In genomic region chr20:50834599-50835005, GRCh38 we compare ENCODE assay signal across 19 cellular contexts. TPM values are rescaled to one million over a fixed set of nuclear protein-coding genes. Genes with fewer than 3 reads are reported as not detected.
DNase-seq lines count a peak whose midpoint lies in the region; ATAC-seq and TF ChIP-seq lines count a peak whose summit lies in the region.
"Had no signal": no experiment of that assay in that cellular context is flagged by ENCODE, and none has a peak within 500 bp of the region (broad histone marks: within the 10 kb centered on the region; RNA-seq: fewer than 3 reads in every experiment).

No MANE protein-coding gene starts in this region.

- H3F3A ChIP-seq in SK-N-SH (replicated peaks; ENCODE audit: insufficient read depth) = no peaks in the 10 kb centered on the region

- H3K4me3 ChIP-seq in breast epithelium (no peak overlapping the region), SK-N-SH (ENCODE audit: low read depth in 2 of 2, low read length in 1 of 2) (no peak overlapping the region), fibroblast of mammary gland (ENCODE audit: control insufficient read depth, low read depth, low read length) (peak overlapping the region; percentile 25), dorsolateral prefrontal cortex (no peak overlapping the region)
- H3K4me3 ChIP-seq: A549, left ventricle myocardium inferior, suprapubic skin had no signal

- no peak for TF ChIP-seq EP300 in SK-N-SH (IDR thresholded peaks at IDR 0.05; ENCODE audit: borderline replicate concordance in 1 of 2, low read depth in 1 of 2, low read length in 1 of 2)

- no peaks in the 10 kb centered on the region for H4K20me1 ChIP-seq in SK-N-SH (ENCODE audit: insufficient read depth)

- WGBS in SK-N-SH (ENCODE audit: low lambda C conversion rate) = 66% methylated on average over 5 of the region's 5 CpGs

- H2AFZ ChIP-seq in SK-N-SH (ENCODE audit: low read depth) = no peak overlapping the region

- H3K36me3 Mint-ChIP-seq in MCF 10A (ENCODE audit: insufficient read depth, unreplicated experiment) = peaks cover 5% of the 10 kb centered on the region

- no peak for TF ChIP-seq POLR2A in breast epithelium (IDR thresholded peaks at IDR 0.05)

- BruUV-seq in MCF 10A (replicated peaks; lab: Mats Ljungman, UMichigan) = no TSS peak

- H3K4me1 ChIP-seq in breast epithelium = no peaks in the 10 kb centered on the region
- H3K4me1 ChIP-seq in SK-N-SH (ENCODE audit: control insufficient read depth in 1 of 2, insufficient read depth in 2 of 2, low read depth in 1 of 2, low read length in 1 of 2) = peaks cover 0 to 2% of the 10 kb centered on the region in 2 experiments; a peak in 1 of 4 replicates
- H3K4me1 ChIP-seq: A549 had no signal

- TF ChIP-seq RAD21 in SK-N-SH (IDR thresholded peaks at IDR 0.05; ENCODE audit: low read length) = no peak

- H3K4me1 Mint-ChIP-seq in MCF 10A (ENCODE audit: insufficient read depth, unreplicated experiment) = peaks cover 28% of the 10 kb centered on the region

- H3K4me3 Mint-ChIP-seq in MCF 10A (ENCODE audit: unreplicated experiment) = no peak overlapping the region

- DNase-seq in MCF 10A (ENCODE audit: unreplicated experiment) (peak; percentile 64), breast epithelium (ENCODE audit: low spot score in 2 of 2) (no peak), SK-N-SH (no peak), fibroblast of mammary gland (ENCODE audit: low read depth) (peak; percentile 98), dorsolateral prefrontal cortex (no peak), germinal center (ENCODE audit: low spot score) (no peak)
- DNase-seq: activated CD4-positive, alpha-beta T cell treated with anti-CD3 and anti-CD28 coated beads for 4 hours; erythroblast; left ventricle myocardium inferior; naive B cell; NCI-H1092 treated with DMSO at 0.1 percent for 48 hours; NCI-H2171; Right ventricle myocardium superior; T-helper 9 cell had no signal

- ATAC-seq in HG03378 (IDR thresholded peaks at IDR 0.05; ENCODE audit: unreplicated experiment) (no peak), HG03520 (IDR thresholded peaks at IDR 0.05; ENCODE audit: unreplicated experiment) (no peak)
- ATAC-seq: A549; activated naive CD4-positive, alpha-beta T cell treated with anti-CD3 and anti-CD28 coated beads, Interleukin-2, amount 50 U/mL, for 72 hours had no signal

- H3K9me3 Mint-ChIP-seq in MCF 10A (ENCODE audit: unreplicated experiment) = no peaks in the 10 kb centered on the region
- H3K9me3 Mint-ChIP-seq: activated naive CD4-positive, alpha-beta T cell treated with anti-CD3 and anti-CD28 coated beads, Interleukin-2, amount 50 U/mL, for 72 hours; naive B cell had no signal

- H3K9ac ChIP-seq in SK-N-SH = no peak overlapping the region

- no peak overlapping the region for H3K4me2 ChIP-seq in SK-N-SH
- H3K4me2 ChIP-seq: A549 had no signal

- H3K27me3 ChIP-seq in breast epithelium (no peaks in the 10 kb centered on the region), SK-N-SH (ENCODE audit: insufficient read depth) (no peaks in the 10 kb centered on the region), dorsolateral prefrontal cortex (no peaks in the 10 kb centered on the region)
- H3K27me3 ChIP-seq: suprapubic skin had no signal

- POLR2A ChIA-PET in MCF 10A (lab: Yijun Ruan, JAX) = interaction anchor here (0.6 to 2.3 kb wide), 4 partner anchors 9 to 56 kb away, joined by 3 to 7 read pairs (median 5); no protein-coding TSS in a partner anchor
- POLR2A ChIA-PET in SK-N-SH (lab: Yijun Ruan, JAX) = interaction anchor here (0.7 kb wide), 1 partner anchor 13 kb away, joined by 4 read pairs; no protein-coding TSS in a partner anchor

- H3K27me3 Mint-ChIP-seq in MCF 10A (ENCODE audit: insufficient read depth, unreplicated experiment) = no peaks in the 10 kb centered on the region
- H3K27me3 Mint-ChIP-seq: naive B cell had no signal

- TF ChIP-seq CTCF in MCF 10A (IDR thresholded peaks at IDR 0.05; ENCODE audit: unreplicated experiment) (no peak), breast epithelium (IDR thresholded peaks at IDR 0.05) (no peak), SK-N-SH (IDR thresholded peaks at IDR 0.05) (no peak), fibroblast of mammary gland (conservative IDR thresholded peaks at IDR 0.05; ENCODE audit: control insufficient read depth, insufficient read depth, low read depth, low read length) (no peak), dorsolateral prefrontal cortex (IDR thresholded peaks at IDR 0.05 in 54 of 56, conservative IDR thresholded peaks at IDR 0.05 in 2 of 56; ENCODE audit: low read depth in 1 of 56, partially characterized antibody in 56 of 56) (no peak)

- H3K27ac ChIP-seq in breast epithelium = no peak overlapping the region
- peak overlapping the region in 1 of 2 experiments; percentile 67; a peak in 2 of 4 replicates for H3K27ac ChIP-seq in SK-N-SH (ENCODE audit: low read depth in 2 of 2, low read length in 1 of 2)
- H3K27ac ChIP-seq in dorsolateral prefrontal cortex = no peak overlapping the region
- H3K27ac ChIP-seq: A549, left ventricle myocardium inferior, suprapubic skin had no signal

- H3K79me2 ChIP-seq in SK-N-SH (ENCODE audit: insufficient read depth) = no peaks in the 10 kb centered on the region

- H3K27ac Mint-ChIP-seq in MCF 10A (ENCODE audit: low read depth, unreplicated experiment) = no peak overlapping the region
- H3K27ac Mint-ChIP-seq: activated naive CD4-positive, alpha-beta T cell treated with anti-CD3 and anti-CD28 coated beads, Interleukin-2, amount 50 U/mL, for 72 hours had no signal

- no peaks in the 10 kb centered on the region for H3K9me3 ChIP-seq in breast epithelium
- no peaks in the 10 kb centered on the region for H3K9me3 ChIP-seq in SK-N-SH
- H3K9me3 ChIP-seq: A549, left ventricle myocardium inferior, suprapubic skin had no signal

- H3K36me3 ChIP-seq in breast epithelium (no peaks in the 10 kb centered on the region), SK-N-SH (replicated peaks in 1 of 2; ENCODE audit: control insufficient read depth in 1 of 2, insufficient read depth in 2 of 2, low read length in 1 of 2) (peaks cover 0 to 3% of the 10 kb centered on the region in 2 experiments)
- H3K36me3 ChIP-seq: left ventricle myocardium inferior, suprapubic skin had no signal

- no peaks in the 10 kb centered on the region for H3K9me2 ChIP-seq in SK-N-SH

- CTCF ChIA-PET in MCF 10A (lab: Yijun Ruan, JAX) (interaction anchor here (0.7 to 0.8 kb wide), 4 partner anchors 11 to 681 kb away, joined by 3 to 4 read pairs (median 3); partner anchors contain the start of gene PEDS1), SK-N-SH (lab: Yijun Ruan, JAX) (no interaction called here)

- intact Hi-C loops in MCF 10A (cut with micrococcal nuclease) = no loop called here
- intact Hi-C loops in breast epithelium (cut with DNase I; ENCODE audit: low total_unique reads) = no loop called here
- intact Hi-C loops in dorsolateral prefrontal cortex (cut with DNase I) = no loop called here

TF ChIP-seq in SK-N-SH, 30 proteins besides CTCF, POLR2A, EP300 and RAD21 (continues in another document):
- TF ChIP-seq TCF12 (IDR thresholded peaks at IDR 0.05) (peak; percentile 59), PBX3 (IDR thresholded peaks at IDR 0.05) (no peak), YY1 (IDR thresholded peaks at IDR 0.05; ENCODE audit: low read depth) (no peak), TAF1 (IDR thresholded peaks at IDR 0.05; ENCODE audit: borderline replicate concordance, low read depth, low read length) (no peak), MEF2A (IDR thresholded peaks at IDR 0.05; ENCODE audit: borderline replicate concordance, low read depth) (no peak), RFX5 (IDR thresholded peaks at IDR 0.05; ENCODE audit: low read length) (no peak), NRF1 (IDR thresholded peaks at IDR 0.05; ENCODE audit: low read depth, low read length) (no peak), FOSL2 (IDR thresholded peaks at IDR 0.05; ENCODE audit: borderline replicate concordance, low read depth) (peak; percentile 68; the same call in 1 of the 2 replicates), EZH2phosphoT487 (IDR thresholded peaks at IDR 0.05; ENCODE audit: borderline replicate concordance, low read depth) (no peak), TEAD4 (IDR thresholded peaks at IDR 0.05; ENCODE audit: borderline replicate concordance, insufficient read depth) (no peak), JUND (IDR thresholded peaks at IDR 0.05) (peak; percentile 48), USF2 (IDR thresholded peaks at IDR 0.05; ENCODE audit: borderline replicate concordance, low read depth, low read length) (no peak), SIN3A (IDR thresholded peaks at IDR 0.05; ENCODE audit: borderline replicate concordance, low read depth, low read length) (no peak), MXI1 (IDR thresholded peaks at IDR 0.05; ENCODE audit: low read depth, low read length) (no peak), SMC3 (IDR thresholded peaks at IDR 0.05; ENCODE audit: low read depth, low read length) (no peak), NFIC (IDR thresholded peaks at IDR 0.05; ENCODE audit: borderline replicate concordance) (peak; percentile 70), MAX (IDR thresholded peaks at IDR 0.05; ENCODE audit: low read depth) (0 out of 2 replicates have a peak, but pooled peaks have one; percentile 25)

RNA-seq across cellular contexts. Expression of gene BCAS4, which starts 39.7 kb away (rescaled TPM):
- total RNA-seq in MCF 10A (2022) = 5.4 and 7.9 TPM in 2 replicates
- 10 to 100 TPM in 2 of 3 donors, 1 to 10 TPM in 1; 6.6 to 22.2 (median 10.5) TPM for total RNA-seq in breast epithelium
- polyA plus RNA-seq in SK-N-SH (2012; rRNA removed) = 23.3 and 43.8 TPM in 2 replicates
- polyA plus RNA-seq in SK-N-SH (2012; cell fraction: cytosol; rRNA removed) = 22.2 and 30.8 TPM in 2 replicates
- 17.8 and 20.9 TPM in 2 replicates for polyA plus RNA-seq in SK-N-SH (2012; cell fraction: nucleus; rRNA removed)
- 10 to 100 TPM in 119 of 120 experiments, 1 to 10 TPM in 1; 8.0 to 41.4 (median 29.9) TPM for total RNA-seq in dorsolateral prefrontal cortex

Comparison
In these comparisons a context has a peak if more than half of its experiments do, and no peak if none do; other contexts are left out.
1. DNase-seq: peak in MCF 10A (single experiment) and fibroblast of mammary gland (single experiment); none in breast epithelium (0 of 2), SK-N-SH (single experiment), dorsolateral prefrontal cortex (0 of 10) and germinal center (single experiment).